Comparison of ENCODE assay signal across 8 cellular contexts in the genomic region with DNA sequence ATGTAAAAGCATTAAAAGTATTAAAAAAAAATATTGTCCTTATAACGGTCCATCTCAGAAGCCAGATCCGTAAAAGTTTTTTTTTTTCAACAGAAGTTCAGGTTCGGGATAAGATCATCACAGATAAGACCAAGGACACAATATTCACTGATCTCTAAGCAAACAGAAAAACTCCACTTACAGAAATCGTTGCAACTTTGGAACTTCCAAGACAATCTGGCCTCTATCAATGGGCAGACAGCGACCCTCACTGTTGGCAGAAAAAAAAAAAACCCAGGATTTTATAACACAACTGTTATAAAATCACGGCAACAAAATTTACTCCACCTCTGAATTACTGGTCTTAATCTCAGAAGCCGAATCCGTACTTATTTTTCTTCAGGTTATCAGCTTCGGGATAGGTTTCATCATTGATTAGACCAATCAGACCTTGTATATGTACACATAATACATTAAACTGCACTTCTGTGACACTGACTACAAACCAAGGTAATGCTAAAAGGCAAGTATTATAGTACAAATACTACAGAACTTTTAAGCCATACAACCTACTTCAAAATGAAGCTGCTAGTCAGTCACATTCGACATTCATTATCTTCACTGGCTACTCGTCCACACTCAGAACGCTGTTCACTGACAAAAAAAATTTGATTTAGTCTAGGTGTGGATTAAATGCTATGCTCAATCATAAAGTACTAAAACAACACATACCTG. TPM values are rescaled to one million over a fixed set of nuclear protein-coding genes. Genes with fewer than 3 reads are reported as not detected.
DNase-seq lines count a peak whose midpoint lies in the region; ATAC-seq lines count a peak whose summit lies in the region.

No MANE protein-coding gene starts in this region.

- no peak for ATAC-seq in GM18517 (IDR thresholded peaks at IDR 0.05; ENCODE audit: unreplicated experiment)

- peak overlapping the region; percentile 98 for H3K9ac ChIP-seq in SK-N-MC (ENCODE audit: insufficient read length)

- H3K4me3 ChIP-seq in SK-N-MC, result peak overlapping the region; percentile 98

- CTCF ChIA-PET in activated naive CD4-positive, alpha-beta T cell treated with anti-CD3 and anti-CD28 coated beads for 36 hours (lab: Charles Lee), result interaction anchor here (0.8 to 3.0 kb wide), 4 partner anchors 33 to 37 kb away, joined by 4 to 17 read pairs (median 10); partner anchors contain the start of gene SYNCRIP

- H3K27me3 Mint-ChIP-seq in activated naive CD4-positive, alpha-beta T cell treated with anti-CD3 and anti-CD28 coated beads for 36 hours (ENCODE audit: low read depth), result no peaks in the 10 kb centered on the region

- peaks cover 44% of the 10 kb centered on the region for H3K36me3 ChIP-seq in SK-N-MC (ENCODE audit: insufficient read depth, low read length)

- no peaks in the 10 kb centered on the region for H3K9me3 ChIP-seq in SK-N-MC (ENCODE audit: low read depth, low read length)

- DNase-seq in activated naive CD4-positive, alpha-beta T cell treated with anti-CD3 and anti-CD28 coated beads for 36 hours, result peak; percentile 15
- DNase-seq in activated naive CD4-positive, alpha-beta T cell treated with Interleukin-2 at 50 U/mL for 16 hours, result no peak
- DNase-seq in SK-N-MC (ENCODE audit: low read depth, low spot score) (no peak), fibroblast of peridontal ligament (ENCODE audit: extremely low read depth) (peak; percentile 56), pons (ENCODE audit: low spot score) (peak; percentile 56), epidermal melanocyte (ENCODE audit: insufficient read length, low spot score) (no peak), UCSD-AML1 (lab: John Stamatoyannopoulos, UW; ENCODE audit: unreplicated experiment) (no peak)

- H3K27ac ChIP-seq in SK-N-MC, result peak overlapping the region; percentile 34

- intact Hi-C loops in activated naive CD4-positive, alpha-beta T cell treated with anti-CD3 and anti-CD28 coated beads for 36 hours (cut with micrococcal nuclease), result loop anchor here (5.0 to 10.0 kb wide), 2 partner anchors 320 to 1813 kb away; no protein-coding TSS in a partner anchor

- peaks cover 61% of the 10 kb centered on the region for H3K36me3 Mint-ChIP-seq in activated naive CD4-positive, alpha-beta T cell treated with anti-CD3 and anti-CD28 coated beads for 36 hours (ENCODE audit: low read depth)

- peak overlapping the region; percentile 97 for H3K4me3 Mint-ChIP-seq in activated naive CD4-positive, alpha-beta T cell treated with anti-CD3 and anti-CD28 coated beads for 36 hours

- H3K4me1 Mint-ChIP-seq in activated naive CD4-positive, alpha-beta T cell treated with anti-CD3 and anti-CD28 coated beads for 36 hours (ENCODE audit: low read depth), result peaks cover 41% of the 10 kb centered on the region

- peaks cover 4% of the 10 kb centered on the region for H3K9me3 Mint-ChIP-seq in activated naive CD4-positive, alpha-beta T cell treated with anti-CD3 and anti-CD28 coated beads for 36 hours

- peak overlapping the region; percentile 96 for H3K27ac Mint-ChIP-seq in activated naive CD4-positive, alpha-beta T cell treated with anti-CD3 and anti-CD28 coated beads for 36 hours

RNA-seq across cellular contexts. Expression of gene SYNCRIP, which starts 34.7 kb away (rescaled TPM):
- total RNA-seq in activated naive CD4-positive, alpha-beta T cell treated with anti-CD3 and anti-CD28 coated beads for 36 hours, result 100 to 1,000 TPM; 106 to 109 TPM

Comparison
In these comparisons a context has a peak if more than half of its experiments do, and no peak if none do; other contexts are left out.
1. DNase-seq: peak in activated naive CD4-positive, alpha-beta T cell treated with anti-CD3 and anti-CD28 coated beads for 36 hours (single experiment), fibroblast of peridontal ligament (single experiment) and pons (single experiment); none in activated naive CD4-positive, alpha-beta T cell treated with Interleukin-2 at 50 U/mL for 16 hours (single experiment), SK-N-MC (single experiment), epidermal melanocyte (single experiment) and UCSD-AML1 (single experiment).